1 cellular context compared by ENCODE assay signal in the genomic region with DNA sequence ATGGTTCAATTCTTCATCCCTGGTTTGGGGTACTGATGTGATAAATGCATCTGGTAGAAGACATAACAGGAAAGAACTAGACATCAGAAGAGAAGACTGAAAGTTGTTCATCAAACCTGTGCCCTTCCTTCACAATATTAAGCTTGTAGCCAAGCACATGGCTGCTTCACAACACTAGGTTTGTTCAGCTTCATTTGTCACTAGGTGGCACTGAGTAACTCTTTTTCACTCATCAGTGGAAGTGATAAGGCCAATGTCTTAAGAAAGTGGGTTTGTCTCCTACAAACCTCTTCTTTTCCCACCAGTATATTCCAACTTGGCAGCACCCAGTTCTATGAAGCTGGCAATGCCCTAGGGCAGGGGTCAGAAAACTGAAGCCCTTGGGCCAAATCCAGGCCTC.
TF ChIP-seq lines count a peak whose summit lies in the region.

No MANE protein-coding gene starts in this region.

TF ChIP-seq in WTC11, 78 proteins besides CTCF, POLR2A, EP300 and RAD21 (continued from another document):
- TF ChIP-seq, protein P1, sequence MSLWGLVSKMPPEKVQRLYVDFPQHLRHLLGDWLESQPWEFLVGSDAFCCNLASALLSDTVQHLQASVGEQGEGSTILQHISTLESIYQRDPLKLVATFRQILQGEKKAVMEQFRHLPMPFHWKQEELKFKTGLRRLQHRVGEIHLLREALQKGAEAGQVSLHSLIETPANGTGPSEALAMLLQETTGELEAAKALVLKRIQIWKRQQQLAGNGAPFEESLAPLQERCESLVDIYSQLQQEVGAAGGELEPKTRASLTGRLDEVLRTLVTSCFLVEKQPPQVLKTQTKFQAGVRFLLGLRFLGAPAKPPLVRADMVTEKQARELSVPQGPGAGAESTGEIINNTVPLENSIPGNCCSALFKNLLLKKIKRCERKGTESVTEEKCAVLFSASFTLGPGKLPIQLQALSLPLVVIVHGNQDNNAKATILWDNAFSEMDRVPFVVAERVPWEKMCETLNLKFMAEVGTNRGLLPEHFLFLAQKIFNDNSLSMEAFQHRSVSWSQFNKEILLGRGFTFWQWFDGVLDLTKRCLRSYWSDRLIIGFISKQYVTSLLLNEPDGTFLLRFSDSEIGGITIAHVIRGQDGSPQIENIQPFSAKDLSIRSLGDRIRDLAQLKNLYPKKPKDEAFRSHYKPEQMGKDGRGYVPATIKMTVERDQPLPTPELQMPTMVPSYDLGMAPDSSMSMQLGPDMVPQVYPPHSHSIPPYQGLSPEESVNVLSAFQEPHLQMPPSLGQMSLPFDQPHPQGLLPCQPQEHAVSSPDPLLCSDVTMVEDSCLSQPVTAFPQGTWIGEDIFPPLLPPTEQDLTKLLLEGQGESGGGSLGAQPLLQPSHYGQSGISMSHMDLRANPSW (CRISPR knock-in tag; conservative IDR thresholded peaks at IDR 0.05; ENCODE audit: low read depth) = no peak
- TF ChIP-seq ZNF671 (CRISPR knock-in tag; IDR thresholded peaks at IDR 0.05) (no peak), CREB1 (CRISPR knock-in tag; IDR thresholded peaks at IDR 0.05) (no peak), FOXJ3 (CRISPR knock-in tag; IDR thresholded peaks at IDR 0.05; ENCODE audit: borderline replicate concordance) (no peak), SMAD4 (CRISPR knock-in tag; IDR thresholded peaks at IDR 0.05) (no peak), NR3C1 (CRISPR knock-in tag; conservative IDR thresholded peaks at IDR 0.05; ENCODE audit: low read depth) (no peak), SOX15 (CRISPR knock-in tag; IDR thresholded peaks at IDR 0.05) (no peak), ZNF263 (CRISPR knock-in tag; IDR thresholded peaks at IDR 0.05; ENCODE audit: low read depth) (no peak), TP53 (CRISPR knock-in tag; IDR thresholded peaks at IDR 0.05) (no peak)
- TF ChIP-seq, protein P2, sequence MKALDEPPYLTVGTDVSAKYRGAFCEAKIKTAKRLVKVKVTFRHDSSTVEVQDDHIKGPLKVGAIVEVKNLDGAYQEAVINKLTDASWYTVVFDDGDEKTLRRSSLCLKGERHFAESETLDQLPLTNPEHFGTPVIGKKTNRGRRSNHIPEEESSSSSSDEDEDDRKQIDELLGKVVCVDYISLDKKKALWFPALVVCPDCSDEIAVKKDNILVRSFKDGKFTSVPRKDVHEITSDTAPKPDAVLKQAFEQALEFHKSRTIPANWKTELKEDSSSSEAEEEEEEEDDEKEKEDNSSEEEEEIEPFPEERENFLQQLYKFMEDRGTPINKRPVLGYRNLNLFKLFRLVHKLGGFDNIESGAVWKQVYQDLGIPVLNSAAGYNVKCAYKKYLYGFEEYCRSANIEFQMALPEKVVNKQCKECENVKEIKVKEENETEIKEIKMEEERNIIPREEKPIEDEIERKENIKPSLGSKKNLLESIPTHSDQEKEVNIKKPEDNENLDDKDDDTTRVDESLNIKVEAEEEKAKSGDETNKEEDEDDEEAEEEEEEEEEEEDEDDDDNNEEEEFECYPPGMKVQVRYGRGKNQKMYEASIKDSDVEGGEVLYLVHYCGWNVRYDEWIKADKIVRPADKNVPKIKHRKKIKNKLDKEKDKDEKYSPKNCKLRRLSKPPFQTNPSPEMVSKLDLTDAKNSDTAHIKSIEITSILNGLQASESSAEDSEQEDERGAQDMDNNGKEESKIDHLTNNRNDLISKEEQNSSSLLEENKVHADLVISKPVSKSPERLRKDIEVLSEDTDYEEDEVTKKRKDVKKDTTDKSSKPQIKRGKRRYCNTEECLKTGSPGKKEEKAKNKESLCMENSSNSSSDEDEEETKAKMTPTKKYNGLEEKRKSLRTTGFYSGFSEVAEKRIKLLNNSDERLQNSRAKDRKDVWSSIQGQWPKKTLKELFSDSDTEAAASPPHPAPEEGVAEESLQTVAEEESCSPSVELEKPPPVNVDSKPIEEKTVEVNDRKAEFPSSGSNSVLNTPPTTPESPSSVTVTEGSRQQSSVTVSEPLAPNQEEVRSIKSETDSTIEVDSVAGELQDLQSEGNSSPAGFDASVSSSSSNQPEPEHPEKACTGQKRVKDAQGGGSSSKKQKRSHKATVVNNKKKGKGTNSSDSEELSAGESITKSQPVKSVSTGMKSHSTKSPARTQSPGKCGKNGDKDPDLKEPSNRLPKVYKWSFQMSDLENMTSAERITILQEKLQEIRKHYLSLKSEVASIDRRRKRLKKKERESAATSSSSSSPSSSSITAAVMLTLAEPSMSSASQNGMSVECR (CRISPR knock-in tag; IDR thresholded peaks at IDR 0.05; ENCODE audit: borderline replicate concordance) = no peak
